ENCODE assay signal across 1 cellular context in genomic region chr10:104332243-104333036, GRCh38.
TF ChIP-seq lines count a peak whose summit lies in the region.

No MANE protein-coding gene starts in this region.

TF ChIP-seq in K562, 482 proteins besides CTCF, POLR2A, EP300 and RAD21 (continued from another document and continues in another):
- TF ChIP-seq ZNF561 (CRISPR knock-in tag; conservative IDR thresholded peaks at IDR 0.05), result no peak
- TF ChIP-seq MEIS2 (IDR thresholded peaks at IDR 0.05; ENCODE audit: partially characterized antibody), result peak; percentile 67
- TF ChIP-seq ZFP36 (IDR thresholded peaks at IDR 0.05; ENCODE audit: low read depth, low read length, partially characterized antibody), result no peak
- TF ChIP-seq FOXA3 (CRISPR knock-in tag; conservative IDR thresholded peaks at IDR 0.05 in 1 of 2, IDR thresholded peaks at IDR 0.05 in 1 of 2), result peak in 1 of 2 experiments; percentile 50; a peak in 1 of 4 replicates
- no peak for TF ChIP-seq THAP7 (CRISPR knock-in tag; IDR thresholded peaks at IDR 0.05)
- no peak for TF ChIP-seq HDGF (IDR thresholded peaks at IDR 0.05)
- no peak for TF ChIP-seq RB1 (IDR thresholded peaks at IDR 0.05; ENCODE audit: low read depth)
- peak; percentile 82 for TF ChIP-seq CTBP1 (IDR thresholded peaks at IDR 0.05; ENCODE audit: borderline replicate concordance)
- TF ChIP-seq CEBPZ (IDR thresholded peaks at IDR 0.05; ENCODE audit: borderline replicate concordance, low read depth, low read length), result no peak
- no peak for TF ChIP-seq PPARD (CRISPR knock-in tag; IDR thresholded peaks at IDR 0.05)
- no peak for TF ChIP-seq NFYB (IDR thresholded peaks at IDR 0.05; ENCODE audit: extremely low read depth, insufficient read length)
- TF ChIP-seq MXD1 (CRISPR knock-in tag; IDR thresholded peaks at IDR 0.05; ENCODE audit: borderline replicate concordance, poor library complexity, severe bottlenecking), result no peak
- TF ChIP-seq ZNF184 (CRISPR knock-in tag; IDR thresholded peaks at IDR 0.05), result no peak
- TF ChIP-seq PRDM10 (IDR thresholded peaks at IDR 0.05; ENCODE audit: partially characterized antibody), result no peak
- no peak for TF ChIP-seq ZC3H4 (CRISPR knock-in tag; IDR thresholded peaks at IDR 0.05; ENCODE audit: borderline replicate concordance)
- no peak for TF ChIP-seq NR4A1 (CRISPR knock-in tag; IDR thresholded peaks at IDR 0.05)
- no peak for TF ChIP-seq NR4A1 (tag; IDR thresholded peaks at IDR 0.05)
- TF ChIP-seq RCOR1 (IDR thresholded peaks at IDR 0.05; ENCODE audit: borderline replicate concordance in 1 of 2, low read depth in 2 of 2, low read length in 2 of 2), result peak in 1 of 2 experiments; percentile 86; a peak in 1 of 4 replicates
- TF ChIP-seq MLLT1 (IDR thresholded peaks at IDR 0.05), result no peak
- no peak for TF ChIP-seq IRF9 (tag; IDR thresholded peaks at IDR 0.05)
- TF ChIP-seq ZNF232 (CRISPR knock-in tag; IDR thresholded peaks at IDR 0.05), result no peak
- no peak for TF ChIP-seq RNF219 (CRISPR knock-in tag; IDR thresholded peaks at IDR 0.05)
- TF ChIP-seq ELF4 (CRISPR knock-in tag; IDR thresholded peaks at IDR 0.05), result no peak
- no peak for TF ChIP-seq TFAM (CRISPR knock-in tag; conservative IDR thresholded peaks at IDR 0.05)
- TF ChIP-seq ZNF274 (IDR thresholded peaks at IDR 0.05; ENCODE audit: borderline replicate concordance, low read depth, low read length), result no peak
- 0 out of 2 replicates have a peak, but pooled peaks have one; percentile 48 for TF ChIP-seq ETV5 (CRISPR knock-in tag; IDR thresholded peaks at IDR 0.05; ENCODE audit: low read depth)
- TF ChIP-seq MNT (conservative IDR thresholded peaks at IDR 0.05), result 0 out of 4 replicates have a peak, but pooled peaks of 1 of the 2 experiments have one; percentile 13
- TF ChIP-seq CREB3 (tag; conservative IDR thresholded peaks at IDR 0.05; ENCODE audit: low read depth), result no peak
- peak; percentile 74 for TF ChIP-seq NCOR1 (IDR thresholded peaks at IDR 0.05)
- TF ChIP-seq GABPB2 (CRISPR knock-in tag; conservative IDR thresholded peaks at IDR 0.05), result no peak
- TF ChIP-seq POLR3A (IDR thresholded peaks at IDR 0.05; ENCODE audit: borderline replicate concordance, extremely low read depth, insufficient read depth, insufficient read length), result no peak
- TF ChIP-seq HMG20B (CRISPR knock-in tag; IDR thresholded peaks at IDR 0.05), result no peak
